In the genomic region with DNA sequence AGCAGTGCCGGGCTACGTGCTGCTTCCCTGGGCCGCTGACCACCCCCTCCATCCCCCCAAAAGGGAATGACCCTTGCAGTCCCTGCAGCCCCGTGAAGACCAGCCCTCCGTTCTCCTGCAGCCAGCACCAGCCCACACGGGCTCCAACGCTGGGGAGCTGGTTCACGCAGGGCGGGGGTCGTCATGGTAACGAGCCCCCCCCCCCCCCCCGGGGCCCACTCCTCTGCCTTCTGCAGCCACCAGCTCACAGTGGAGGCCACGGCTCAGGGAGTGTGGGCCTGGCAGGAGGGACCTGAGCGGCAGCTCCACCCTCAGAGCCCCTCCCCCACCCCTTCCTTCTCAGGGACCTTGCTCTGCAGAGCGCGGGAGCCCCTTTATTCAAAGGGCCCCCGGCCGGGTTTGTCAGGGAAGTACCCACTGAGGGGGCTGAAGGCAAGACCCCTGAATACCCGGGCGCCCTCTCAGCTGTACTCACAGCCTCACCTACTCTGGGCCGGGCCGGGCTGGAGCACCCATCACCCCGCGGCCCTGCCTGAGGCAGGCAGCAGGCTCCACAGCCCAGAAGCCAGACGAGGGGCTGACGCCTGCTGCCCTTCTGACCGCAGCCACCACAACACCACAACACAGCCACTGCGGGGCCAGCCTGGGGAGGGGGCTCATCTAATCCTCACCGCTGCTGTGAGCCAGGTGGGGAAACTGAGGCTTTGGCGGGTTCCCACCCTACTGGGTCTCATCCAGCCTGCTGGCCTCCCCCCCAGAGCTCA, we compare ENCODE assay signal across 1 cellular context.
TF ChIP-seq lines count a peak whose summit lies in the region.

No MANE protein-coding gene starts in this region.

TF ChIP-seq in neural cell, 6 proteins besides CTCF, POLR2A, EP300 and RAD21:
- TF ChIP-seq EZH2 (IDR thresholded peaks at IDR 0.05; ENCODE audit: borderline replicate concordance, insufficient read depth, low read length, poor library complexity, severe bottlenecking), result no peak
- TF ChIP-seq POLR2AphosphoS5 (IDR thresholded peaks at IDR 0.05), result no peak
- no peak for TF ChIP-seq TAF1 (IDR thresholded peaks at IDR 0.05; ENCODE audit: low read depth)
- no peak for TF ChIP-seq MXI1 (conservative IDR thresholded peaks at IDR 0.05; ENCODE audit: poor library complexity, severe bottlenecking)
- TF ChIP-seq REST (IDR thresholded peaks at IDR 0.05; ENCODE audit: borderline replicate concordance), result no peak
- TF ChIP-seq SMC3 (conservative IDR thresholded peaks at IDR 0.05; ENCODE audit: poor library complexity), result no peak
TF ChIP-seq in neural cell: peak in this region for 0.
